In genomic region chr11:88300888-88301477, GRCh38 we compare ENCODE assay signal across 8 cellular contexts. TPM values are rescaled to one million over a fixed set of nuclear protein-coding genes. Genes with fewer than 3 reads are reported as not detected.
DNase-seq lines count a peak whose midpoint lies in the region; ATAC-seq and TF ChIP-seq lines count a peak whose summit lies in the region.

No MANE protein-coding gene starts in this region.

- H3K4me3 ChIP-seq in OCI-LY3 (ENCODE audit: low read length) (peak overlapping the region; percentile 66), osteoblast (ENCODE audit: insufficient read depth, low read length) (no peak overlapping the region), colonic mucosa (no peak overlapping the region)

- no peak for TF ChIP-seq CTCF in OCI-LY3 (IDR thresholded peaks at IDR 0.05; ENCODE audit: low read depth, low read length)
- no peak for TF ChIP-seq CTCF in osteoblast (IDR thresholded peaks at IDR 0.05; ENCODE audit: extremely low read depth, low read depth, low read length)
- TF ChIP-seq CTCF in colonic mucosa (IDR thresholded peaks at IDR 0.05): no peak

- H2AFZ ChIP-seq in OCI-LY3 (ENCODE audit: low read depth, low read length): no peak overlapping the region
- peak overlapping the region; percentile 63 for H2AFZ ChIP-seq in osteoblast (ENCODE audit: low read length)

- H4K20me1 ChIP-seq in OCI-LY3 (ENCODE audit: insufficient read depth, low read length) (peaks cover 90% of the 10 kb centered on the region), osteoblast (ENCODE audit: insufficient read depth, low read length) (no peaks in the 10 kb centered on the region)

- ATAC-seq in GM19023 (IDR thresholded peaks at IDR 0.05; ENCODE audit: unreplicated experiment) (peak; percentile 84), HG02610 (IDR thresholded peaks at IDR 0.05; ENCODE audit: unreplicated experiment) (peak; percentile 68)

- H3K9ac ChIP-seq in OCI-LY3 (ENCODE audit: low read length): peak overlapping the region; percentile 62
- no peak overlapping the region for H3K9ac ChIP-seq in colonic mucosa (ENCODE audit: low read depth in 2 of 2, low read length in 2 of 2)

- H3K27ac ChIP-seq in OCI-LY3 (ENCODE audit: low read length): peak overlapping the region; percentile 93
- no peak overlapping the region for H3K27ac ChIP-seq in osteoblast (ENCODE audit: low read depth, low read length)
- H3K27ac ChIP-seq in colonic mucosa: no peak overlapping the region

- H3K9me3 ChIP-seq in OCI-LY3 (ENCODE audit: insufficient read depth, low read length) (no peaks in the 10 kb centered on the region), osteoblast (ENCODE audit: low read depth, low read length) (no peaks in the 10 kb centered on the region), colonic mucosa (no peaks in the 10 kb centered on the region)

- H3K79me2 ChIP-seq in OCI-LY3 (ENCODE audit: low read length) (peaks cover 100% of the 10 kb centered on the region), osteoblast (ENCODE audit: insufficient read depth, low read length) (no peaks in the 10 kb centered on the region)

- peak overlapping the region; percentile 87 for H3K4me2 ChIP-seq in OCI-LY3 (ENCODE audit: low read length)
- no peak overlapping the region for H3K4me2 ChIP-seq in osteoblast (ENCODE audit: insufficient read depth, low read length)

- peaks cover 100% of the 10 kb centered on the region for H3K4me1 ChIP-seq in OCI-LY3 (ENCODE audit: low read length)
- H3K4me1 ChIP-seq in osteoblast (ENCODE audit: insufficient read depth, low read length): peaks cover 8% of the 10 kb centered on the region
- no peaks in the 10 kb centered on the region for H3K4me1 ChIP-seq in colonic mucosa

- DNase-seq in osteoblast (ENCODE audit: insufficient read length, low spot score, missing footprints) (no peak), GDM1 (lab: John Stamatoyannopoulos, UW) (no peak), cortex of kidney (lab: John Stamatoyannopoulos, UW) (no peak), colonic mucosa (no peak), NCI-H526 (lab: John Stamatoyannopoulos, UW) (no peak)

- H3K27me3 ChIP-seq in OCI-LY3 (ENCODE audit: low read depth, low read length) (no peaks in the 10 kb centered on the region), osteoblast (ENCODE audit: insufficient read depth, low read length) (no peaks in the 10 kb centered on the region), colonic mucosa (no peaks in the 10 kb centered on the region)

- intact Hi-C loops in colonic mucosa (cut with DNase I): no loop called here

- H3K36me3 ChIP-seq in OCI-LY3 (replicated peaks; ENCODE audit: low read depth, low read length): peaks cover 82% of the 10 kb centered on the region
- no peaks in the 10 kb centered on the region for H3K36me3 ChIP-seq in osteoblast (ENCODE audit: insufficient read depth, low read length)
- no peaks in the 10 kb centered on the region for H3K36me3 ChIP-seq in colonic mucosa

RNA-seq across cellular contexts. Expression of gene CTSC, which starts 36.6 kb away (rescaled TPM):
- total RNA-seq in osteoblast (23.5 and 25.9 TPM in 2 replicates), colonic mucosa (100 to 1,000 TPM in 1 of 2 donors, 10 to 100 TPM in 1; 96.7 to 147 TPM)
